Comparison of ENCODE assay signal across 27 cellular contexts in genomic region chr10:58481569-58482109, GRCh38. TPM values are rescaled to one million over a fixed set of nuclear protein-coding genes. Genes with fewer than 3 reads are reported as not detected.
"Had no signal": no experiment of that assay in that cellular context is flagged by ENCODE, and none has a peak within 500 bp of the region (broad histone marks: within the 10 kb centered on the region; RNA-seq: fewer than 3 reads in every experiment).

No MANE protein-coding gene starts in this region.

- H3K4me3 ChIP-seq: left ventricle myocardium inferior, lung, mucosa of descending colon, ovary, prostate gland, sigmoid colon, smooth muscle cell, tibial nerve, vagina had no signal

- H3K36me3 ChIP-seq: left ventricle myocardium inferior, ovary, prostate gland, sigmoid colon, tibial nerve, vagina had no signal

- H3K4me1 ChIP-seq: prostate gland, sigmoid colon, vagina had no signal

- H3K27ac Mint-ChIP-seq: immature natural killer cell; mesothelial cell of epicardium; natural killer cell treated with Interleukin-12 subunit alpha and Interleukin-12 subunit beta and Interleukin-15 and Interleukin-18, amount 100 ng/mL, for 72 hours; stimulated activated memory B cell treated with anti-CD40 and anti-IgM and Interleukin-4, amounts not matched to agents 10 μg/mL and 1 μg/mL and 100 μg/mL, for 72 hours; stimulated activated naive CD8-positive, alpha-beta T cell treated with anti-CD3 and anti-CD28 coated beads, Interleukin-15, amount 100 ng/mL, for 72 hours; type B pancreatic cell had no signal

- H3K27me3 ChIP-seq: ovary, sigmoid colon, tibial nerve, vagina had no signal

- DNase-seq: hippocampal formation; immature natural killer cell; islet precursor cell; left ventricle myocardium inferior; mesendoderm; mucosa of descending colon; naive thymus-derived CD4-positive, alpha-beta T cell; ovary; retina; right cardiac atrium; sigmoid colon; stimulated activated CD4-positive, alpha-beta T cell treated with anti-CD3 and anti-CD28 coated beads, Interleukin-1b, Interleukin-23, amount 100 ng/mL, for 48 hours; stimulated activated CD4-positive, alpha-beta T cell treated with anti-CD3 and anti-CD28 coated beads, Interleukin-2, amount 100 ng/mL, for 48 hours; stimulated activated CD4-positive, alpha-beta T cell treated with anti-CD3 and anti-CD28 coated beads, Interleukin-4, amount 100 ng/mL, for 4 hours; stimulated activated CD8-positive, alpha-beta memory T cell treated with anti-CD3 and anti-CD28 coated beads, Interleukin-4, amount 100 ng/mL, for 48 hours; stimulated activated naive CD4-positive, alpha-beta T cell treated with Interleukin-2 at 50 U/mL for 16 hours; stimulated activated naive CD8-positive, alpha-beta T cell treated with anti-CD3 and anti-CD28 coated beads, Interleukin-15, amount 100 ng/mL, for 72 hours; substantia nigra had no signal

- H3K4me3 Mint-ChIP-seq: immature natural killer cell; mesothelial cell of epicardium; naive thymus-derived CD4-positive, alpha-beta T cell; natural killer cell treated with Interleukin-12 subunit alpha and Interleukin-12 subunit beta and Interleukin-15 and Interleukin-18, amount 100 ng/mL, for 72 hours; stimulated activated memory B cell treated with anti-CD40 and anti-IgM and Interleukin-4, amounts not matched to agents 10 μg/mL and 1 μg/mL and 100 μg/mL, for 72 hours; stimulated activated naive CD8-positive, alpha-beta T cell treated with anti-CD3 and anti-CD28 coated beads, Interleukin-15, amount 100 ng/mL, for 72 hours; type B pancreatic cell had no signal

- H3K9me3 ChIP-seq: left ventricle myocardium inferior, mucosa of descending colon, ovary, prostate gland, sigmoid colon, tibial nerve, vagina had no signal

- H3K9me3 Mint-ChIP-seq: mesothelial cell of epicardium; stimulated activated memory B cell treated with anti-CD40 and anti-IgM and Interleukin-4, amounts not matched to agents 10 μg/mL and 1 μg/mL and 100 μg/mL, for 72 hours; stimulated activated naive CD8-positive, alpha-beta T cell treated with anti-CD3 and anti-CD28 coated beads, Interleukin-15, amount 100 ng/mL, for 72 hours; type B pancreatic cell had no signal

- H3K4me2 ChIP-seq: smooth muscle cell had no signal

- H3K4me1 Mint-ChIP-seq: immature natural killer cell; stimulated activated memory B cell treated with anti-CD40 and anti-IgM and Interleukin-4, amounts not matched to agents 10 μg/mL and 1 μg/mL and 100 μg/mL, for 72 hours had no signal

- H3K27me3 Mint-ChIP-seq: type B pancreatic cell had no signal

- H3K27ac ChIP-seq: left ventricle myocardium inferior, ovary, prostate gland, sigmoid colon, tibial nerve, vagina had no signal

- H3K36me3 Mint-ChIP-seq: immature natural killer cell; mesothelial cell of epicardium; naive thymus-derived CD4-positive, alpha-beta T cell; natural killer cell treated with Interleukin-12 subunit alpha and Interleukin-12 subunit beta and Interleukin-15 and Interleukin-18, amount 100 ng/mL, for 72 hours; stimulated activated memory B cell treated with anti-CD40 and anti-IgM and Interleukin-4, amounts not matched to agents 10 μg/mL and 1 μg/mL and 100 μg/mL, for 72 hours; type B pancreatic cell had no signal

- ATAC-seq: mucosa of descending colon; naive thymus-derived CD4-positive, alpha-beta T cell; natural killer cell treated with Interleukin-12 subunit alpha and Interleukin-12 subunit beta and Interleukin-15 and Interleukin-18, amount 100 ng/mL, for 72 hours; right cardiac atrium; stimulated activated memory B cell treated with anti-CD40 and anti-IgM and Interleukin-4, amounts not matched to agents 10 μg/mL and 1 μg/mL and 100 μg/mL, for 72 hours; stimulated activated naive CD8-positive, alpha-beta T cell treated with anti-CD3 and anti-CD28 coated beads, Interleukin-15, amount 100 ng/mL, for 72 hours had no signal

RNA-seq across cellular contexts. Expression of gene BICC1, which starts 31.0 kb away (rescaled TPM):
- polyA plus RNA-seq: naive thymus-derived CD4-positive, alpha-beta T cell had no signal
